In genomic region chr19:5978606-5979552, GRCh38 we compare ENCODE assay signal across 8 cellular contexts. TPM values are rescaled to one million over a fixed set of nuclear protein-coding genes. Genes with fewer than 3 reads are reported as not detected.
DNase-seq lines count a peak whose midpoint lies in the region; ATAC-seq and TF ChIP-seq lines count a peak whose summit lies in the region.

No MANE protein-coding gene starts in this region.

- no peak for DNase-seq in CD8-positive, alpha-beta T cell
- DNase-seq in PC-9 (no peak), epithelial cell of esophagus (ENCODE audit: low read depth) (no peak), osteoblast (ENCODE audit: insufficient read length, low spot score, missing footprints) (peak; percentile 37), retina (no peak), NCI-H774 (lab: John Stamatoyannopoulos, UW) (no peak), glomerular visceral epithelial cell (ENCODE audit: extremely low spot score) (no peak), HuH-7 (ENCODE audit: low spot score) (no peak)

- H3K4me1 Mint-ChIP-seq in CD8-positive, alpha-beta T cell (ENCODE audit: low read depth): peaks cover 58% of the 10 kb centered on the region

- H3K27me3 Mint-ChIP-seq in CD8-positive, alpha-beta T cell (ENCODE audit: low read depth): no peaks in the 10 kb centered on the region

- no peak for TF ChIP-seq CTCF in CD8-positive, alpha-beta T cell (IDR thresholded peaks at IDR 0.05)
- TF ChIP-seq CTCF in PC-9 (conservative IDR thresholded peaks at IDR 0.05) (no peak), epithelial cell of esophagus (IDR thresholded peaks at IDR 0.05; ENCODE audit: insufficient read depth, low read depth, low read length, missing control alignments) (no peak), osteoblast (IDR thresholded peaks at IDR 0.05; ENCODE audit: extremely low read depth, low read depth, low read length) (no peak)

- H3K36me3 ChIP-seq in CD8-positive, alpha-beta T cell (ENCODE audit: insufficient read depth, low read length): peaks cover 4% of the 10 kb centered on the region
- H3K36me3 ChIP-seq in PC-9 (ENCODE audit: low read depth) (no peaks in the 10 kb centered on the region), osteoblast (ENCODE audit: insufficient read depth, low read length) (peaks cover 7% of the 10 kb centered on the region)

- intact Hi-C loops in CD8-positive, alpha-beta T cell (cut with DNase I, micrococcal nuclease): loop anchor here (1.0 to 10.0 kb wide), 14 partner anchors 11 to 396 kb away; partner anchors contain the start of genes VMAC (in 2 of the 2), ALKBH7 (in 1 of the 2), CATSPERD (in 1 of the 2) and HSD11B1L (in 1 of the 2)
- intact Hi-C loops in PC-9 (cut with micrococcal nuclease; ENCODE audit: unreplicated experiment): no loop called here

- peaks cover 41% of the 10 kb centered on the region for H3K4me1 ChIP-seq in CD8-positive, alpha-beta T cell (ENCODE audit: insufficient read depth, low read length)
- peaks cover 16% of the 10 kb centered on the region for H3K4me1 ChIP-seq in PC-9 (replicated peaks; ENCODE audit: insufficient read depth)
- peaks cover 35% of the 10 kb centered on the region for H3K4me1 ChIP-seq in osteoblast (ENCODE audit: insufficient read depth, low read length)

- H3K9me3 Mint-ChIP-seq in CD8-positive, alpha-beta T cell: no peaks in the 10 kb centered on the region

- H3K4me3 ChIP-seq in CD8-positive, alpha-beta T cell (ENCODE audit: low read depth, low read length): peak overlapping the region; percentile 65
- peak overlapping the region; percentile 87 for H3K4me3 ChIP-seq in PC-9
- H3K4me3 ChIP-seq in epithelial cell of esophagus (ENCODE audit: low read length): peak overlapping the region; percentile 83
- H3K4me3 ChIP-seq in osteoblast (ENCODE audit: insufficient read depth, low read length): peak overlapping the region; percentile 89

- ATAC-seq in CD8-positive, alpha-beta T cell: no peak

- peak overlapping the region; percentile 96 for H3K4me3 Mint-ChIP-seq in CD8-positive, alpha-beta T cell

- peak overlapping the region; percentile 82 for H3K4me2 ChIP-seq in PC-9
- H3K4me2 ChIP-seq in osteoblast (ENCODE audit: insufficient read depth, low read length): peak overlapping the region; percentile 92

- H2AFZ ChIP-seq in PC-9: peak overlapping the region; percentile 87
- H2AFZ ChIP-seq in osteoblast (ENCODE audit: low read length): peak overlapping the region; percentile 89

- peaks cover 28% of the 10 kb centered on the region for H3K36me3 Mint-ChIP-seq in CD8-positive, alpha-beta T cell

- H4K20me1 ChIP-seq in PC-9 (ENCODE audit: insufficient read depth): peaks cover 14% of the 10 kb centered on the region
- peaks cover 28% of the 10 kb centered on the region for H4K20me1 ChIP-seq in osteoblast (ENCODE audit: insufficient read depth, low read length)

- H3K9me3 ChIP-seq in CD8-positive, alpha-beta T cell (ENCODE audit: low read length): no peaks in the 10 kb centered on the region
- H3K9me3 ChIP-seq in PC-9 (ENCODE audit: insufficient read depth, low read depth) (no peaks in the 10 kb centered on the region), osteoblast (ENCODE audit: low read depth, low read length) (no peaks in the 10 kb centered on the region)

- H3K79me2 ChIP-seq in PC-9 (ENCODE audit: low read depth): peaks cover 48% of the 10 kb centered on the region
- H3K79me2 ChIP-seq in osteoblast (ENCODE audit: insufficient read depth, low read length): peaks cover 54% of the 10 kb centered on the region

- BruUV-seq in PC-9 (replicated peaks; lab: Mats Ljungman, UMichigan): TSS peak; percentile 76

- POLR2A ChIA-PET in CD8-positive, alpha-beta T cell (lab: Charles Lee): interaction anchor here (0.6 to 2.5 kb wide), 13 partner anchors 9 to 156 kb away, joined by 3 to 14 read pairs (median 4); partner anchors contain the start of genes NDUFA11 and VMAC
- POLR2A ChIA-PET in PC-9 (lab: Charles Lee; ENCODE audit: unreplicated experiment): interaction anchor here (0.5 to 0.6 kb wide), 3 partner anchors 75 to 552 kb away, joined by 3 to 7 read pairs (median 3); partner anchors contain the start of gene TNFSF9

- H3K9me2 ChIP-seq in PC-9 (ENCODE audit: insufficient read depth): no peaks in the 10 kb centered on the region

- no peaks in the 10 kb centered on the region for H3K27me3 ChIP-seq in CD8-positive, alpha-beta T cell (ENCODE audit: insufficient read depth, low read length)
- H3K27me3 ChIP-seq in PC-9 (ENCODE audit: insufficient read depth, low read depth) (no peaks in the 10 kb centered on the region), osteoblast (ENCODE audit: insufficient read depth, low read length) (no peaks in the 10 kb centered on the region)

- peak overlapping the region; percentile 95 for H3K27ac Mint-ChIP-seq in CD8-positive, alpha-beta T cell

- CTCF ChIA-PET in CD8-positive, alpha-beta T cell (lab: Charles Lee): interaction anchor here (0.6 to 5.3 kb wide), 7 partner anchors 9 to 76 kb away, joined by 3 to 30 read pairs (median 4); partner anchors contain the start of gene NDUFA11
- CTCF ChIA-PET in PC-9 (lab: Charles Lee): no interaction called here

- peak overlapping the region; percentile 83 for H3K27ac ChIP-seq in CD8-positive, alpha-beta T cell (ENCODE audit: low read depth, low read length)
- H3K27ac ChIP-seq in PC-9: peak overlapping the region; percentile 46; the same call in 1 of the 2 replicates
- H3K27ac ChIP-seq in osteoblast (ENCODE audit: low read depth, low read length): peak overlapping the region; percentile 78

- no peaks in the 10 kb centered on the region; the same call in 1 of the 2 replicates for H3F3A ChIP-seq in PC-9 (ENCODE audit: insufficient read depth, low read depth)

RNA-seq across cellular contexts. Expression of gene RANBP3, which starts 0.9 kb away (rescaled TPM):
- total RNA-seq in CD8-positive, alpha-beta T cell: 100 to 1,000 TPM; 109 to 118 TPM
- total RNA-seq in PC-9 (2021) (43.7 and 44.1 TPM in 2 replicates), osteoblast (40.5 and 42.1 TPM in 2 replicates)
